8 cellular contexts compared by ENCODE assay signal in the genomic region with DNA sequence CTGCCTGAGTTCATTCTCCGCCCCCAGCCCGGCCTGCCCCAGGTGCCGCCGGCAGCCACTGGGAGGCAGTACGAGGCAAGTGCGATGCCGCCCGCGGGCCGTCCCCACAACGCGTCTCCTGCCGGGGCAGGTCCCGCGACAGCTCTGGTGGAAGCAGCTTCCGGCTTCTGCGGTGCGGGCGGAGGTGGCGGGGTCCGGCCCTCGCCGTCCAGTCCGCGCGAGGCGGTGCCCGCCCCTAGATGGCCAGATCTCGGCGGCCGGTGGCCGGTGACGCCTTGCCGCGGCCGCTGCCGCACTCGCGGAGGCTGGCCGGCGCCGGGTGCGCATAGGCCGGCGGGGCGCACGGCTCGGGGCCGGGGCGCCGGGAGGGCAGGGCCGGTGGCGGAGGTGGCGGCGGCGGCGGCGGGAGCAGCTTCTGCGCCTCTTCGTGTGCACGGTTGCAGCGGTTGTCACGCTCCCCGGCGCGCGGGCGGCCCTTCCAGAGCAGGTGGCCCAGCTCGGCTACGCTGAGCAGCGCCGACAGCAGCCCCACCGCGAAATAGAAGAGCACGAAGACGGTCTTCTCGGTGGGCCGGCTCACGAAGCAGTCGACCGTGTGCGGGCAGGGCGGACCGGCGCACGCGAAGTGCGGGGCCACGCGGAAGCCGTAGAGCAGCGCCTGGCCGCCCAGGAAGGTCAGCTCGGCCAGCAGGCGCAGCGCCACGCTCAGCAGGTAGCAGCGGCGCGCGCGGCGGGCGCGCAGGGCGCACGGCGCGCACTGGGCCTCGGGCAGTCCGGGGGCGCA. TPM values are rescaled to one million over a fixed set of nuclear protein-coding genes. Genes with fewer than 3 reads are reported as not detected.
DNase-seq lines count a peak whose midpoint lies in the region; ATAC-seq and TF ChIP-seq lines count a peak whose summit lies in the region.

No MANE protein-coding gene starts in this region.

- H3K9me3 ChIP-seq in mucosa of descending colon, result no peaks in the 10 kb centered on the region

- TF ChIP-seq CTCF in mucosa of descending colon (IDR thresholded peaks at IDR 0.05), result peak; percentile 64

- peak overlapping the region; percentile 17 for H3K4me3 ChIP-seq in mucosa of descending colon

- intact Hi-C loops in mucosa of descending colon (cut with DNase I, micrococcal nuclease), result no loop called here

- peaks cover 9% of the 10 kb centered on the region for H3K4me1 ChIP-seq in mucosa of descending colon (ENCODE audit: low read depth)

- peak; percentile 53 for ATAC-seq in HG02970 (IDR thresholded peaks at IDR 0.05; ENCODE audit: low FRiP score, unreplicated experiment)
- ATAC-seq in mucosa of descending colon, result peak; percentile 89

- H3K36me3 ChIP-seq in mucosa of descending colon (ENCODE audit: low read depth), result no peaks in the 10 kb centered on the region

- DNase-seq in DMS 273 (lab: John Stamatoyannopoulos, UW; ENCODE audit: unreplicated experiment) (peak; percentile 92), DMS 273 treated with DMSO at 0.1 percent for 48 hours (lab: John Stamatoyannopoulos, UW) (no peak), NCI-H345 (lab: John Stamatoyannopoulos, UW) (peak; percentile 78), mucosa of descending colon (peak; percentile 83 to 90 (median 88))
- DNase-seq in activated CD4-positive, alpha-beta T cell treated with anti-CD3 and anti-CD28 coated beads, Interleukin-2, amount 50 U/mL, for 24 hours (ENCODE audit: low read depth in 1 of 2, low spot score in 1 of 2), result peak; percentile 66 to 80
- DNase-seq in effector CD4-positive, alpha-beta T cell, result peak; percentile 66
- DNase-seq in stimulated activated CD8-positive, alpha-beta memory T cell treated with anti-CD3 and anti-CD28 coated beads, Interleukin-7, amount 100 ng/mL, for 4 hours (ENCODE audit: low read depth in 2 of 2), result peak; percentile 53 to 69

RNA-seq across cellular contexts. Expression of gene GJD3, which starts 1.6 kb away (rescaled TPM):
- 1 to 10 TPM in 2 of 3 donors, under 1 TPM in 1; 0.81 to 1.4 (median 1.2) TPM for total RNA-seq in mucosa of descending colon

RNA-seq across cellular contexts. Expression of gene RARA, which starts 53.9 kb away (rescaled TPM):
- 10 to 100 TPM; 42.2 to 51.2 (median 49.6) TPM for total RNA-seq in mucosa of descending colon

RNA-seq across cellular contexts. Expression of gene TOP2A, which starts 54.8 kb away (rescaled TPM):
- 10 to 100 TPM in 2 of 3 donors, 1 to 10 TPM in 1; 6.9 to 50.1 (median 11.4) TPM for total RNA-seq in mucosa of descending colon
